In genomic region chr18:10381951-10382350, GRCh38 we compare ENCODE assay signal across 1 cellular context.
TF ChIP-seq lines count a peak whose summit lies in the region.

No MANE protein-coding gene starts in this region.

TF ChIP-seq in IMR-90, 13 proteins besides CTCF, POLR2A, EP300 and RAD21:
- TF ChIP-seq MAFK (IDR thresholded peaks at IDR 0.05; ENCODE audit: low read depth, low read length) (no peak), ELK1 (IDR thresholded peaks at IDR 0.05; ENCODE audit: borderline replicate concordance, low read depth, low read length) (no peak), RFX5 (IDR thresholded peaks at IDR 0.05; ENCODE audit: low read depth, low read length) (no peak), NFE2L2 (IDR thresholded peaks at IDR 0.05; ENCODE audit: low read depth, low read length) (no peak), SMC3 (IDR thresholded peaks at IDR 0.05; ENCODE audit: low read depth, low read length) (no peak), MAZ (IDR thresholded peaks at IDR 0.05; ENCODE audit: borderline replicate concordance, low read depth, low read length) (no peak), CEBPB (IDR thresholded peaks at IDR 0.05; ENCODE audit: low read depth, low read length) (no peak), RCOR1 (IDR thresholded peaks at IDR 0.05; ENCODE audit: insufficient replicate concordance, low read length) (no peak), CHD1 (IDR thresholded peaks at IDR 0.05; ENCODE audit: low read depth, low read length) (no peak), BHLHE40 (IDR thresholded peaks at IDR 0.05; ENCODE audit: low read depth, low read length) (no peak)
